In the genomic region with DNA sequence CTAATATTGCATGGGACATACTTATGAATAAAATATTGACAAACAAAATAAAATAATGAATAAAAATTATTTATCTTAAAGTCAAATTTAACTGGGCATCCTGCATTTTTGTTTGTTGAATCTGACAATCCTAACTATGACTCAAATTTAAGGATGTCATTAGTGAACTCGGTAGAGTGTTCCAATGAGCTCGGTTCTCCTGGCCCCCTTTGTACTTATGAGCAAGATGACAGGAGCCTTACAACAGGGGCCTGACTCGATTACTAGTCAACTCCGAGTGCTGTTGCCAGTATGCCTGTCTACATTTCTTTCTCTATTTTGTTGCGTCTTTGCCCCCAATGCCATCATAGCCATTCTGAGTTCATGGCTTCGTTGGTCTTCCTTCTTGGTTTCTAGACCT, we compare ENCODE assay signal across 1 cellular context.
TF ChIP-seq lines count a peak whose summit lies in the region.

No MANE protein-coding gene starts in this region.

TF ChIP-seq in GM23338, 12 proteins besides CTCF, POLR2A, EP300 and RAD21 (continued from another document):
- TF ChIP-seq, protein P1, sequence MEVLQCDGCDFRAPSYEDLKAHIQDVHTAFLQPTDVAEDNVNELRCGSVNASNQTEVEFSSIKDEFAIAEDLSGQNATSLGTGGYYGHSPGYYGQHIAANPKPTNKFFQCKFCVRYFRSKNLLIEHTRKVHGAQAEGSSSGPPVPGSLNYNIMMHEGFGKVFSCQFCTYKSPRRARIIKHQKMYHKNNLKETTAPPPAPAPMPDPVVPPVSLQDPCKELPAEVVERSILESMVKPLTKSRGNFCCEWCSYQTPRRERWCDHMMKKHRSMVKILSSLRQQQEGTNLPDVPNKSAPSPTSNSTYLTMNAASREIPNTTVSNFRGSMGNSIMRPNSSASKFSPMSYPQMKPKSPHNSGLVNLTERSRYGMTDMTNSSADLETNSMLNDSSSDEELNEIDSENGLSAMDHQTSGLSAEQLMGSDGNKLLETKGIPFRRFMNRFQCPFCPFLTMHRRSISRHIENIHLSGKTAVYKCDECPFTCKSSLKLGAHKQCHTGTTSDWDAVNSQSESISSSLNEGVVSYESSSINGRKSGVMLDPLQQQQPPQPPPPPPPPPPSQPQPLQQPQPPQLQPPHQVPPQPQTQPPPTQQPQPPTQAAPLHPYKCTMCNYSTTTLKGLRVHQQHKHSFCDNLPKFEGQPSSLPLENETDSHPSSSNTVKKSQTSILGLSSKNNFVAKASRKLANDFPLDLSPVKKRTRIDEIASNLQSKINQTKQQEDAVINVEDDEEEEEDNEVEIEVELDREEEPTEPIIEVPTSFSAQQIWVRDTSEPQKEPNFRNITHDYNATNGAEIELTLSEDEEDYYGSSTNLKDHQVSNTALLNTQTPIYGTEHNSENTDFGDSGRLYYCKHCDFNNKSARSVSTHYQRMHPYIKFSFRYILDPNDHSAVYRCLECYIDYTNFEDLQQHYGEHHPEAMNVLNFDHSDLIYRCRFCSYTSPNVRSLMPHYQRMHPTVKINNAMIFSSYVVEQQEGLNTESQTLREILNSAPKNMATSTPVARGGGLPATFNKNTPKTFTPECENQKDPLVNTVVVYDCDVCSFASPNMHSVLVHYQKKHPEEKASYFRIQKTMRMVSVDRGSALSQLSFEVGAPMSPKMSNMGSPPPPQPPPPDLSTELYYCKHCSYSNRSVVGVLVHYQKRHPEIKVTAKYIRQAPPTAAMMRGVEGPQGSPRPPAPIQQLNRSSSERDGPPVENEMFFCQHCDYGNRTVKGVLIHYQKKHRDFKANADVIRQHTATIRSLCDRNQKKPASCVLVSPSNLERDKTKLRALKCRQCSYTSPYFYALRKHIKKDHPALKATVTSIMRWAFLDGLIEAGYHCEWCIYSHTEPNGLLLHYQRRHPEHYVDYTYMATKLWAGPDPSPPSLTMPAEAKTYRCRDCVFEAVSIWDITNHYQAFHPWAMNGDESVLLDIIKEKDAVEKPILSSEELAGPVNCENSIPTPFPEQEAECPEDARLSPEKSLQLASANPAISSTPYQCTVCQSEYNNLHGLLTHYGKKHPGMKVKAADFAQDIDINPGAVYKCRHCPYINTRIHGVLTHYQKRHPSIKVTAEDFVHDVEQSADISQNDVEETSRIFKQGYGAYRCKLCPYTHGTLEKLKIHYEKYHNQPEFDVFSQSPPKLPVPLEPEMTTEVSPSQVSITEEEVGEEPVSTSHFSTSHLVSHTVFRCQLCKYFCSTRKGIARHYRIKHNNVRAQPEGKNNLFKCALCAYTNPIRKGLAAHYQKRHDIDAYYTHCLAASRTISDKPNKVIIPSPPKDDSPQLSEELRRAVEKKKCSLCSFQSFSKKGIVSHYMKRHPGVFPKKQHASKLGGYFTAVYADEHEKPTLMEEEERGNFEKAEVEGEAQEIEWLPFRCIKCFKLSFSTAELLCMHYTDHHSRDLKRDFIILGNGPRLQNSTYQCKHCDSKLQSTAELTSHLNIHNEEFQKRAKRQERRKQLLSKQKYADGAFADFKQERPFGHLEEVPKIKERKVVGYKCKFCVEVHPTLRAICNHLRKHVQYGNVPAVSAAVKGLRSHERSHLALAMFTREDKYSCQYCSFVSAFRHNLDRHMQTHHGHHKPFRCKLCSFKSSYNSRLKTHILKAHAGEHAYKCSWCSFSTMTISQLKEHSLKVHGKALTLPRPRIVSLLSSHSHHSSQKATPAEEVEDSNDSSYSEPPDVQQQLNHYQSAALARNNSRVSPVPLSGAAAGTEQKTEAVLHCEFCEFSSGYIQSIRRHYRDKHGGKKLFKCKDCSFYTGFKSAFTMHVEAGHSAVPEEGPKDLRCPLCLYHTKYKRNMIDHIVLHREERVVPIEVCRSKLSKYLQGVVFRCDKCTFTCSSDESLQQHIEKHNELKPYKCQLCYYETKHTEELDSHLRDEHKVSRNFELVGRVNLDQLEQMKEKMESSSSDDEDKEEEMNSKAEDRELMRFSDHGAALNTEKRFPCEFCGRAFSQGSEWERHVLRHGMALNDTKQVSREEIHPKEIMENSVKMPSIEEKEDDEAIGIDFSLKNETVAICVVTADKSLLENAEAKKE (CRISPR knock-in tag; IDR thresholded peaks at IDR 0.05): no peak
- no peak for TF ChIP-seq EZH2phosphoT487 (IDR thresholded peaks at IDR 0.05; ENCODE audit: unreplicated experiment)
- TF ChIP-seq STAT1 (IDR thresholded peaks at IDR 0.05; ENCODE audit: unreplicated experiment): no peak
- TF ChIP-seq, protein P2, sequence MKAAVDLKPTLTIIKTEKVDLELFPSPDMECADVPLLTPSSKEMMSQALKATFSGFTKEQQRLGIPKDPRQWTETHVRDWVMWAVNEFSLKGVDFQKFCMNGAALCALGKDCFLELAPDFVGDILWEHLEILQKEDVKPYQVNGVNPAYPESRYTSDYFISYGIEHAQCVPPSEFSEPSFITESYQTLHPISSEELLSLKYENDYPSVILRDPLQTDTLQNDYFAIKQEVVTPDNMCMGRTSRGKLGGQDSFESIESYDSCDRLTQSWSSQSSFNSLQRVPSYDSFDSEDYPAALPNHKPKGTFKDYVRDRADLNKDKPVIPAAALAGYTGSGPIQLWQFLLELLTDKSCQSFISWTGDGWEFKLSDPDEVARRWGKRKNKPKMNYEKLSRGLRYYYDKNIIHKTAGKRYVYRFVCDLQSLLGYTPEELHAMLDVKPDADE (IDR thresholded peaks at IDR 0.05): no peak
- TF ChIP-seq ZNF331 (CRISPR knock-in tag; IDR thresholded peaks at IDR 0.05; ENCODE audit: low read depth): no peak
- TF ChIP-seq, protein P3, sequence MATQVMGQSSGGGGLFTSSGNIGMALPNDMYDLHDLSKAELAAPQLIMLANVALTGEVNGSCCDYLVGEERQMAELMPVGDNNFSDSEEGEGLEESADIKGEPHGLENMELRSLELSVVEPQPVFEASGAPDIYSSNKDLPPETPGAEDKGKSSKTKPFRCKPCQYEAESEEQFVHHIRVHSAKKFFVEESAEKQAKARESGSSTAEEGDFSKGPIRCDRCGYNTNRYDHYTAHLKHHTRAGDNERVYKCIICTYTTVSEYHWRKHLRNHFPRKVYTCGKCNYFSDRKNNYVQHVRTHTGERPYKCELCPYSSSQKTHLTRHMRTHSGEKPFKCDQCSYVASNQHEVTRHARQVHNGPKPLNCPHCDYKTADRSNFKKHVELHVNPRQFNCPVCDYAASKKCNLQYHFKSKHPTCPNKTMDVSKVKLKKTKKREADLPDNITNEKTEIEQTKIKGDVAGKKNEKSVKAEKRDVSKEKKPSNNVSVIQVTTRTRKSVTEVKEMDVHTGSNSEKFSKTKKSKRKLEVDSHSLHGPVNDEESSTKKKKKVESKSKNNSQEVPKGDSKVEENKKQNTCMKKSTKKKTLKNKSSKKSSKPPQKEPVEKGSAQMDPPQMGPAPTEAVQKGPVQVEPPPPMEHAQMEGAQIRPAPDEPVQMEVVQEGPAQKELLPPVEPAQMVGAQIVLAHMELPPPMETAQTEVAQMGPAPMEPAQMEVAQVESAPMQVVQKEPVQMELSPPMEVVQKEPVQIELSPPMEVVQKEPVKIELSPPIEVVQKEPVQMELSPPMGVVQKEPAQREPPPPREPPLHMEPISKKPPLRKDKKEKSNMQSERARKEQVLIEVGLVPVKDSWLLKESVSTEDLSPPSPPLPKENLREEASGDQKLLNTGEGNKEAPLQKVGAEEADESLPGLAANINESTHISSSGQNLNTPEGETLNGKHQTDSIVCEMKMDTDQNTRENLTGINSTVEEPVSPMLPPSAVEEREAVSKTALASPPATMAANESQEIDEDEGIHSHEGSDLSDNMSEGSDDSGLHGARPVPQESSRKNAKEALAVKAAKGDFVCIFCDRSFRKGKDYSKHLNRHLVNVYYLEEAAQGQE (IDR thresholded peaks at IDR 0.05; ENCODE audit: unreplicated experiment): no peak
- no peak for TF ChIP-seq JUNB (IDR thresholded peaks at IDR 0.05; ENCODE audit: unreplicated experiment)
- no peak for TF ChIP-seq NANOG (IDR thresholded peaks at IDR 0.05; ENCODE audit: borderline replicate concordance)
- no peak for TF ChIP-seq EZH2 (IDR thresholded peaks at IDR 0.05; ENCODE audit: low read depth, unreplicated experiment)
TF ChIP-seq in GM23338: peak in this region for 0.
